ENCODE assay signal across 26 cellular contexts in the genomic region with DNA sequence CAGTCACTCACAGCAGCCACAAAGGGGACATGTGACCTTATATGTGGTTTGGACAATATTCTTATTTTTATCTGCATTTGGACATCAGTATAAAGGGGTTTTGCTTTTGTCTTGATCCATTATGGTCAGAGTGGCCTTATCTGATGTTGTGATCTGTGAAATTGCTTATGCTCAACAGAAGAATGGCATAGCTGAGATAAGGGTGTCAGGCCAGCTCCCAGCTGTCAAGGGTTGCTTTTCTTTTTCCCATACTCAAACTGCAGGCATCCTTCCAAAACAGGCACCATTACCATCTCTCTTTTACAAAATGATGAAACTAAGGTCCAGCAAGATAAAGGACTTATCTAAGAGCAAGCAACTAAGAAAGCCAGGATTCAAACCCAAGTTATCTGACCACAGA. TPM values are rescaled to one million over a fixed set of nuclear protein-coding genes. Genes with fewer than 3 reads are reported as not detected.
"Had no signal": no experiment of that assay in that cellular context is flagged by ENCODE, and none has a peak within 500 bp of the region (broad histone marks: within the 10 kb centered on the region; RNA-seq: fewer than 3 reads in every experiment).

No MANE protein-coding gene starts in this region.

- H3K27ac Mint-ChIP-seq: activated CD8-positive, alpha-beta T cell treated with anti-CD3 and anti-CD28 coated beads, Interleukin-2, amount 10 ng/mL, durations not matched to agents 7 days and 5 days; activated naive CD4-positive, alpha-beta T cell treated with anti-CD3 and anti-CD28 coated beads, Interleukin-2, amount 50 U/mL, for 24 hours; activated T-helper 1 cell treated with anti-CD3 and anti-CD28 coated beads, Interleukin-12 subunit alpha, Interleukin-12 subunit beta, Interleukin-2, Interleukin-4 antibody, amounts not matched to agents 30 ng/mL and 10 ng/mL and 1 ng/mL, durations not matched to agents 14 hours and 24 hours and 36 hours; endodermal cell; memory B cell; natural killer cell treated with Interleukin-12 subunit alpha and Interleukin-12 subunit beta and Interleukin-15 and Interleukin-18, amount 100 ng/mL, for 72 hours; T-helper 1 cell treated with Interleukin-12 subunit alpha and Interleukin-12 subunit beta and Interleukin-4 antibody, amounts not matched to agents 30 μg/mL and 1 μg/mL, for 36 hours had no signal

- H3K9me3 ChIP-seq: breast epithelium, esophagus squamous epithelium, heart right ventricle, neutrophil, right lobe of liver, stomach, suprapubic skin, tibial nerve had no signal

- H3K4me1 Mint-ChIP-seq: activated naive CD4-positive, alpha-beta T cell treated with anti-CD3 and anti-CD28 coated beads, Interleukin-2, amount 50 U/mL, for 24 hours; memory B cell had no signal

- H3K4me1 ChIP-seq: breast epithelium, esophagus squamous epithelium, right lobe of liver, stomach had no signal

- H3K36me3 ChIP-seq: breast epithelium, esophagus squamous epithelium, heart right ventricle, neutrophil, right lobe of liver, stomach, suprapubic skin, tibial nerve had no signal

- FAIRE-seq: keratinocyte had no signal

- DNase-seq: activated CD4-positive, alpha-beta T cell treated with anti-CD3 and anti-CD28 coated beads for 1 hour; activated CD4-positive, alpha-beta T cell treated with anti-CD3 and anti-CD28 coated beads, Interleukin-2, amount 50 U/mL, for 1 hour; activated CD8-positive, alpha-beta T cell treated with anti-CD3 and anti-CD28 coated beads, Interleukin-2, amount 10 ng/mL, durations not matched to agents 7 days and 5 days; activated gamma-delta T cell treated with Interleukin-2 at 50 U/mL for 16 hours; aorta; cerebellar nuclear complex; cortex of kidney; endodermal cell; esophagus squamous epithelium; heart right ventricle; left colon; right lobe of liver; stimulated activated CD4-positive, alpha-beta T cell treated with anti-CD3 and anti-CD28 coated beads, Interleukin-1b, Interleukin-23, amount 100 ng/mL, for 48 hours; stomach had no signal

- H3K4me3 Mint-ChIP-seq: activated CD8-positive, alpha-beta T cell treated with anti-CD3 and anti-CD28 coated beads, Interleukin-2, amount 10 ng/mL, durations not matched to agents 7 days and 5 days; activated naive CD4-positive, alpha-beta T cell treated with anti-CD3 and anti-CD28 coated beads, Interleukin-2, amount 50 U/mL, for 24 hours; activated T-helper 1 cell treated with anti-CD3 and anti-CD28 coated beads, Interleukin-12 subunit alpha, Interleukin-12 subunit beta, Interleukin-2, Interleukin-4 antibody, amounts not matched to agents 30 ng/mL and 10 ng/mL and 1 ng/mL, durations not matched to agents 14 hours and 24 hours and 36 hours; endodermal cell; memory B cell; natural killer cell treated with Interleukin-12 subunit alpha and Interleukin-12 subunit beta and Interleukin-15 and Interleukin-18, amount 100 ng/mL, for 72 hours; T-helper 1 cell treated with Interleukin-12 subunit alpha and Interleukin-12 subunit beta and Interleukin-4 antibody, amounts not matched to agents 30 μg/mL and 1 μg/mL, for 36 hours had no signal

- H3K27me3 Mint-ChIP-seq: activated naive CD4-positive, alpha-beta T cell treated with anti-CD3 and anti-CD28 coated beads, Interleukin-2, amount 50 U/mL, for 24 hours had no signal

- H3K27me3 ChIP-seq: breast epithelium, heart right ventricle, neutrophil, right lobe of liver, stomach, suprapubic skin, tibial nerve had no signal

- H3K9me3 Mint-ChIP-seq: activated naive CD4-positive, alpha-beta T cell treated with anti-CD3 and anti-CD28 coated beads, Interleukin-2, amount 50 U/mL, for 24 hours; activated T-helper 1 cell treated with anti-CD3 and anti-CD28 coated beads, Interleukin-12 subunit alpha, Interleukin-12 subunit beta, Interleukin-2, Interleukin-4 antibody, amounts not matched to agents 30 ng/mL and 10 ng/mL and 1 ng/mL, durations not matched to agents 14 hours and 24 hours and 36 hours; endodermal cell; memory B cell; natural killer cell treated with Interleukin-12 subunit alpha and Interleukin-12 subunit beta and Interleukin-15 and Interleukin-18, amount 100 ng/mL, for 72 hours; T-helper 1 cell treated with Interleukin-12 subunit alpha and Interleukin-12 subunit beta and Interleukin-4 antibody, amounts not matched to agents 30 μg/mL and 1 μg/mL, for 36 hours had no signal

- H3K27ac ChIP-seq: breast epithelium, esophagus squamous epithelium, heart right ventricle, neutrophil, right lobe of liver, skin epidermis, stomach, suprapubic skin, tibial nerve had no signal

- ATAC-seq: activated CD8-positive, alpha-beta T cell treated with anti-CD3 and anti-CD28 coated beads, Interleukin-2, amount 10 ng/mL, durations not matched to agents 7 days and 5 days; heart right ventricle; left colon had no signal

- H3K4me3 ChIP-seq: breast epithelium, esophagus squamous epithelium, heart right ventricle, right lobe of liver, skin epidermis, stomach, suprapubic skin, tibial nerve had no signal

- H3K36me3 Mint-ChIP-seq: activated naive CD4-positive, alpha-beta T cell treated with anti-CD3 and anti-CD28 coated beads, Interleukin-2, amount 50 U/mL, for 24 hours; memory B cell; natural killer cell treated with Interleukin-12 subunit alpha and Interleukin-12 subunit beta and Interleukin-15 and Interleukin-18, amount 100 ng/mL, for 72 hours had no signal

RNA-seq across cellular contexts. Expression of a gene that starts 28.0 kb away (rescaled TPM):
- total RNA-seq: activated CD8-positive, alpha-beta T cell treated with anti-CD3 and anti-CD28 coated beads, Interleukin-2, amount 10 ng/mL, durations not matched to agents 7 days and 5 days; activated T-helper 1 cell treated with anti-CD3 and anti-CD28 coated beads, Interleukin-12 subunit alpha, Interleukin-12 subunit beta, Interleukin-2, Interleukin-4 antibody, amounts not matched to agents 30 ng/mL and 10 ng/mL and 1 ng/mL, durations not matched to agents 14 hours and 24 hours and 36 hours; fibroblast of villous mesenchyme; natural killer cell treated with Interleukin-12 subunit alpha and Interleukin-12 subunit beta and Interleukin-15 and Interleukin-18, amount 100 ng/mL, for 72 hours had no signal
- polyA plus RNA-seq: keratinocyte, stomach had no signal
